ENCODE assay signal across 1 cellular context in the genomic region with DNA sequence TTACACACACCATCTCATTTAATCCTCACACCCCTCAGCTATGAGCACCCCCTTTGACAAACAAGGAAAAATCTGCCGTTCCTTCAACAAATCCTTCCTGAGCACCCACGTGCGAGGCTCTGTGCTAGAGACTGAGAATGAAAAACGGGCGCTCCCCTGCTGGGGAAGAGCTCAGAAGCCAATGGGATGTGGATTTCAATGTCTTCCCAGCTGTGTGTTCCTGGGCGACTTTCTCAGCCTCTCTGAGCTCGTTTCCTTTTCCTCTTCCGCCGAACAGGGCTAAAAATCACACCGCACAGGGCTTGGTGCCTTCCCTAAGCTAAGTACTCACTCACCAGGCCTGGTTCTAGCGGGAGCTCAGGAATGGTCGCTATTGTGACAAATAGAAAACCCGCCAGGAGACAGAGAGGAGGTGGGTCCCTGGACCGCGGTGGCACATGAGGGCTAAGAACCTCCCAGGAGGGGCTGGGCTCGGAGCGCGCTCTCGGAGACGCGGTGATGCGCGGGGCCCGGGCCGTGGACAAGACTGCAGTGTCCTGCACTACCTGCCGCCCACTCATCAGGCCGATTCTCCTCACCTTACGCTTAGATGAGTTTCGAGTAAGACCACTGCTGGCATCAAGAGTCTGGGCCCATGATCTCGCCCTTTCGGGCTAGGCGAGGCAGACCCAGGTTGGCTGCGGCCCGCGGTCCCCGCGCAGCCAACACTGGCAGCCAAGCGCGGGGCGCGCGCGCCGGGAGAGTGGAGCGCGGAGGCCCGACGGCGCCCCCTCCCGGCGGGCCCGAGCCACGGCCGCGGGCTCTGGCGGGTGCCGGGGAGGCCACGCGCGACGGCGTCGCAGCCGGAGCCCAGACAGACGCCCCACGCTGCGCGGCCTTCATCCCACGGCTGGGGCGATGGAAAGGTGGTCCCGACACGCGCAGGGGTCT.
TF ChIP-seq lines count a peak whose summit lies in the region.

No MANE protein-coding gene starts in this region.

TF ChIP-seq in GM12878, 131 proteins besides CTCF, POLR2A, EP300 and RAD21 (continued from another document):
- TF ChIP-seq POU2F2 (IDR thresholded peaks at IDR 0.05; ENCODE audit: borderline replicate concordance, low read depth, low read length) (no peak), ZNF207 (IDR thresholded peaks at IDR 0.05; ENCODE audit: borderline replicate concordance) (no peak), EGR1 (IDR thresholded peaks at IDR 0.05; ENCODE audit: borderline replicate concordance in 1 of 2, low read depth in 2 of 2, low read length in 2 of 2) (peak in 1 of 2 experiments; percentile 21; a peak in 1 of 3 replicates), RUNX3 (IDR thresholded peaks at IDR 0.05; ENCODE audit: low read length) (peak; percentile 24; the same call in 1 of the 2 replicates), YY1 (IDR thresholded peaks at IDR 0.05; ENCODE audit: low read depth, low read length) (peak; percentile 58), BACH1 (IDR thresholded peaks at IDR 0.05; ENCODE audit: borderline replicate concordance) (peak; percentile 96), IKZF1 (conservative IDR thresholded peaks at IDR 0.05) (peak; percentile 78), KLF5 (IDR thresholded peaks at IDR 0.05; ENCODE audit: partially characterized antibody) (no peak), ZNF217 (IDR thresholded peaks at IDR 0.05) (peak; percentile 71; the same call in 1 of the 2 replicates)
- TF ChIP-seq, protein P1, sequence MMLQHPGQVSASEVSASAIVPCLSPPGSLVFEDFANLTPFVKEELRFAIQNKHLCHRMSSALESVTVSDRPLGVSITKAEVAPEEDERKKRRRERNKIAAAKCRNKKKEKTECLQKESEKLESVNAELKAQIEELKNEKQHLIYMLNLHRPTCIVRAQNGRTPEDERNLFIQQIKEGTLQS (IDR thresholded peaks at IDR 0.05; ENCODE audit: borderline replicate concordance, extremely low read depth, low read depth, low read length), result no peak
- TF ChIP-seq, protein P2, sequence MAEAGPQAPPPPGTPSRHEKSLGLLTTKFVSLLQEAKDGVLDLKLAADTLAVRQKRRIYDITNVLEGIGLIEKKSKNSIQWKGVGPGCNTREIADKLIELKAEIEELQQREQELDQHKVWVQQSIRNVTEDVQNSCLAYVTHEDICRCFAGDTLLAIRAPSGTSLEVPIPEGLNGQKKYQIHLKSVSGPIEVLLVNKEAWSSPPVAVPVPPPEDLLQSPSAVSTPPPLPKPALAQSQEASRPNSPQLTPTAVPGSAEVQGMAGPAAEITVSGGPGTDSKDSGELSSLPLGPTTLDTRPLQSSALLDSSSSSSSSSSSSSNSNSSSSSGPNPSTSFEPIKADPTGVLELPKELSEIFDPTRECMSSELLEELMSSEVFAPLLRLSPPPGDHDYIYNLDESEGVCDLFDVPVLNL (IDR thresholded peaks at IDR 0.05; ENCODE audit: low read depth, low read length), result no peak
- TF ChIP-seq, protein P3, sequence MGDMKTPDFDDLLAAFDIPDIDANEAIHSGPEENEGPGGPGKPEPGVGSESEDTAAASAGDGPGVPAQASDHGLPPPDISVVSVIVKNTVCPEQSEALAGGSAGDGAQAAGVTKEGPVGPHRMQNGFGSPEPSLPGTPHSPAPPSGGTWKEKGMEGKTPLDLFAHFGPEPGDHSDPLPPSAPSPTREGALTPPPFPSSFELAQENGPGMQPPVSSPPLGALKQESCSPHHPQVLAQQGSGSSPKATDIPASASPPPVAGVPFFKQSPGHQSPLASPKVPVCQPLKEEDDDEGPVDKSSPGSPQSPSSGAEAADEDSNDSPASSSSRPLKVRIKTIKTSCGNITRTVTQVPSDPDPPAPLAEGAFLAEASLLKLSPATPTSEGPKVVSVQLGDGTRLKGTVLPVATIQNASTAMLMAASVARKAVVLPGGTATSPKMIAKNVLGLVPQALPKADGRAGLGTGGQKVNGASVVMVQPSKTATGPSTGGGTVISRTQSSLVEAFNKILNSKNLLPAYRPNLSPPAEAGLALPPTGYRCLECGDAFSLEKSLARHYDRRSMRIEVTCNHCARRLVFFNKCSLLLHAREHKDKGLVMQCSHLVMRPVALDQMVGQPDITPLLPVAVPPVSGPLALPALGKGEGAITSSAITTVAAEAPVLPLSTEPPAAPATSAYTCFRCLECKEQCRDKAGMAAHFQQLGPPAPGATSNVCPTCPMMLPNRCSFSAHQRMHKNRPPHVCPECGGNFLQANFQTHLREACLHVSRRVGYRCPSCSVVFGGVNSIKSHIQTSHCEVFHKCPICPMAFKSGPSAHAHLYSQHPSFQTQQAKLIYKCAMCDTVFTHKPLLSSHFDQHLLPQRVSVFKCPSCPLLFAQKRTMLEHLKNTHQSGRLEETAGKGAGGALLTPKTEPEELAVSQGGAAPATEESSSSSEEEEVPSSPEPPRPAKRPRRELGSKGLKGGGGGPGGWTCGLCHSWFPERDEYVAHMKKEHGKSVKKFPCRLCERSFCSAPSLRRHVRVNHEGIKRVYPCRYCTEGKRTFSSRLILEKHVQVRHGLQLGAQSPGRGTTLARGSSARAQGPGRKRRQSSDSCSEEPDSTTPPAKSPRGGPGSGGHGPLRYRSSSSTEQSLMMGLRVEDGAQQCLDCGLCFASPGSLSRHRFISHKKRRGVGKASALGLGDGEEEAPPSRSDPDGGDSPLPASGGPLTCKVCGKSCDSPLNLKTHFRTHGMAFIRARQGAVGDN (IDR thresholded peaks at IDR 0.05), result peak; percentile 58; the same call in 1 of the 2 replicates
